ENCODE assay signal across 8 cellular contexts in genomic region chr1:1726088-1726487, GRCh38. TPM values are rescaled to one million over a fixed set of nuclear protein-coding genes. Genes with fewer than 3 reads are reported as not detected.
DNase-seq lines count a peak whose midpoint lies in the region; ATAC-seq and TF ChIP-seq lines count a peak whose summit lies in the region.
"Not testable (repeated sequence)": the region's sequence is repeated elsewhere in the genome, so short reads cannot be mapped to it uniquely, and the experiment has no call there.

No MANE protein-coding gene starts in this region.

- H3K4me2 ChIP-seq in neural progenitor cell = not testable (repeated sequence)

- not testable (repeated sequence) for H3K27me3 ChIP-seq in Caco-2 (replicated peaks; ENCODE audit: control insufficient read depth, insufficient read depth, low read length); neural progenitor cell; suprapubic skin

- not testable (repeated sequence) for TF ChIP-seq POLR2A in suprapubic skin (IDR thresholded peaks at IDR 0.05)

- not testable (repeated sequence) for H3K9me3 ChIP-seq in Caco-2; T-helper 17 cell (ENCODE audit: control insufficient read depth, low read length, poor library complexity, severe bottlenecking); neural progenitor cell (ENCODE audit: low read depth); suprapubic skin

- H3K36me3 Mint-ChIP-seq in Caco-2 (ENCODE audit: insufficient read depth, unreplicated experiment) = peaks cover 22% of the 10 kb centered on the region
- not testable (repeated sequence) for H3K36me3 Mint-ChIP-seq in T-helper 17 cell (ENCODE audit: low read depth); activated CD8-positive, alpha-beta T cell treated with anti-CD3 and anti-CD28 coated beads for 36 hours (ENCODE audit: low read depth); neural progenitor cell
- H3K36me3 Mint-ChIP-seq in activated naive CD4-positive, alpha-beta T cell treated with anti-CD3 and anti-CD28 coated beads, Interleukin-2, amount 10 ng/mL, durations not matched to agents 7 days and 5 days = peaks cover 25% of the 10 kb centered on the region

- not testable (repeated sequence) for TF ChIP-seq EP300 in suprapubic skin (IDR thresholded peaks at IDR 0.05)

- ATAC-seq in T-helper 17 cell; activated CD8-positive, alpha-beta T cell treated with anti-CD3 and anti-CD28 coated beads for 36 hours: not testable (repeated sequence)

- CTCF ChIA-PET in Caco-2 (lab: Charles Lee); activated CD8-positive, alpha-beta T cell treated with anti-CD3 and anti-CD28 coated beads for 36 hours (lab: Charles Lee); activated naive CD4-positive, alpha-beta T cell treated with anti-CD3 and anti-CD28 coated beads, Interleukin-2, amount 10 ng/mL, durations not matched to agents 7 days and 5 days (lab: Charles Lee): not testable (repeated sequence)

- H3K36me3 ChIP-seq in Caco-2 (ENCODE audit: control insufficient read depth, insufficient read depth, low read length); neural progenitor cell: not testable (repeated sequence)
- peaks cover 10% of the 10 kb centered on the region for H3K36me3 ChIP-seq in suprapubic skin

- H3K9ac ChIP-seq in neural progenitor cell = not testable (repeated sequence)

- H3K4me1 Mint-ChIP-seq in Caco-2 (ENCODE audit: low read depth, unreplicated experiment); neural progenitor cell: not testable (repeated sequence)
- peaks cover 19% of the 10 kb centered on the region for H3K4me1 Mint-ChIP-seq in T-helper 17 cell
- H3K4me1 Mint-ChIP-seq in activated CD8-positive, alpha-beta T cell treated with anti-CD3 and anti-CD28 coated beads for 36 hours (ENCODE audit: low read depth) = peaks cover 13% of the 10 kb centered on the region
- peaks cover 31% of the 10 kb centered on the region for H3K4me1 Mint-ChIP-seq in activated naive CD4-positive, alpha-beta T cell treated with anti-CD3 and anti-CD28 coated beads, Interleukin-2, amount 10 ng/mL, durations not matched to agents 7 days and 5 days

- not testable (repeated sequence) for H4K20me1 ChIP-seq in neural progenitor cell (ENCODE audit: low read depth)

- H3K4me3 Mint-ChIP-seq in Caco-2 (ENCODE audit: unreplicated experiment) (peak overlapping the region; percentile 9), T-helper 17 cell (peak overlapping the region; percentile 15), neural progenitor cell (peak overlapping the region; percentile 62)
- H3K4me3 Mint-ChIP-seq in activated CD8-positive, alpha-beta T cell treated with anti-CD3 and anti-CD28 coated beads for 36 hours = peak overlapping the region; percentile 48
- H3K4me3 Mint-ChIP-seq in activated naive CD4-positive, alpha-beta T cell treated with anti-CD3 and anti-CD28 coated beads, Interleukin-2, amount 10 ng/mL, durations not matched to agents 7 days and 5 days = peak overlapping the region; percentile 43

- not testable (repeated sequence) for H3K4me3 ChIP-seq in Caco-2 (ENCODE audit: low read depth, low read length); coronary artery; neural progenitor cell; suprapubic skin

- not testable (repeated sequence) for TF ChIP-seq CTCF in Caco-2 (IDR thresholded peaks at IDR 0.05; ENCODE audit: insufficient read depth in 1 of 2, low read depth in 1 of 2, low read length in 1 of 2, severe bottlenecking in 1 of 2, unreplicated experiment in 1 of 2); activated CD8-positive, alpha-beta T cell treated with anti-CD3 and anti-CD28 coated beads for 36 hours (IDR thresholded peaks at IDR 0.05); coronary artery (IDR thresholded peaks at IDR 0.05); neural progenitor cell (IDR thresholded peaks at IDR 0.05); suprapubic skin (IDR thresholded peaks at IDR 0.05)

- H3K9me3 Mint-ChIP-seq in Caco-2 (ENCODE audit: unreplicated experiment); activated CD8-positive, alpha-beta T cell treated with anti-CD3 and anti-CD28 coated beads for 36 hours; activated naive CD4-positive, alpha-beta T cell treated with anti-CD3 and anti-CD28 coated beads, Interleukin-2, amount 10 ng/mL, durations not matched to agents 7 days and 5 days; neural progenitor cell: not testable (repeated sequence)

- POLR2A ChIA-PET in Caco-2 (lab: Charles Lee); activated CD8-positive, alpha-beta T cell treated with anti-CD3 and anti-CD28 coated beads for 36 hours (lab: Charles Lee): not testable (repeated sequence)

- not testable (repeated sequence) for H3K79me2 ChIP-seq in neural progenitor cell (ENCODE audit: low read depth)

- H3F3A ChIP-seq in neural progenitor cell (ENCODE audit: low read depth) = peaks cover 13% of the 10 kb centered on the region

- not testable (repeated sequence) for H3K4me1 ChIP-seq in Caco-2, neural progenitor cell, suprapubic skin

- H2AFZ ChIP-seq in neural progenitor cell (replicated peaks) = not testable (repeated sequence)

- intact Hi-C loops in Caco-2 (cut with micrococcal nuclease; ENCODE audit: unreplicated experiment) = loop anchor here (5.0 kb wide), 1 partner anchor 59 kb away; no protein-coding TSS in a partner anchor
- intact Hi-C loops in activated CD8-positive, alpha-beta T cell treated with anti-CD3 and anti-CD28 coated beads for 36 hours (cut with micrococcal nuclease) = not testable (repeated sequence)

- H3K27me3 Mint-ChIP-seq in Caco-2 (ENCODE audit: insufficient read depth, unreplicated experiment); T-helper 17 cell; activated CD8-positive, alpha-beta T cell treated with anti-CD3 and anti-CD28 coated beads for 36 hours; activated naive CD4-positive, alpha-beta T cell treated with anti-CD3 and anti-CD28 coated beads, Interleukin-2, amount 10 ng/mL, durations not matched to agents 7 days and 5 days; neural progenitor cell (ENCODE audit: insufficient read depth, low read depth): not testable (repeated sequence)

- not testable (repeated sequence) for BruUV-seq in Caco-2 (replicated peaks; lab: Mats Ljungman, UMichigan)

- not testable (repeated sequence) for H3K27ac ChIP-seq in coronary artery, neural progenitor cell, suprapubic skin

- DNase-seq in Caco-2; T-helper 17 cell; activated CD8-positive, alpha-beta T cell treated with anti-CD3 and anti-CD28 coated beads for 36 hours; activated naive CD4-positive, alpha-beta T cell treated with anti-CD3 and anti-CD28 coated beads, Interleukin-2, amount 10 ng/mL, durations not matched to agents 7 days and 5 days; neural progenitor cell (ENCODE audit: low spot score): not testable (repeated sequence)
- DNase-seq in coronary artery (ENCODE audit: low spot score) = peak; percentile 62
- peak; percentile 22 for DNase-seq in mesenteric fat pad (ENCODE audit: low spot score)
- DNase-seq in suprapubic skin (ENCODE audit: low spot score in 2 of 2) = peak; percentile 32 to 56

- 96% methylated on average over 17 of the region's 17 CpGs for WGBS in suprapubic skin

- H3K27ac Mint-ChIP-seq in Caco-2 (ENCODE audit: unreplicated experiment) (peak overlapping the region; percentile 80), T-helper 17 cell (peak overlapping the region; percentile 87)
- H3K27ac Mint-ChIP-seq in activated CD8-positive, alpha-beta T cell treated with anti-CD3 and anti-CD28 coated beads for 36 hours = peak overlapping the region; percentile 49
- H3K27ac Mint-ChIP-seq in activated naive CD4-positive, alpha-beta T cell treated with anti-CD3 and anti-CD28 coated beads, Interleukin-2, amount 10 ng/mL, durations not matched to agents 7 days and 5 days = peak overlapping the region; percentile 78
- H3K27ac Mint-ChIP-seq in neural progenitor cell = not testable (repeated sequence)

RNA-seq across cellular contexts. Expression of gene CDK11A, which starts 1.9 kb away (rescaled TPM):
- total RNA-seq in Caco-2 (2022) = 49.6 and 53.7 TPM in 2 replicates
- 100 to 1,000 TPM; 218 to 232 TPM for total RNA-seq in T-helper 17 cell
- total RNA-seq in activated CD8-positive, alpha-beta T cell treated with anti-CD3 and anti-CD28 coated beads for 36 hours = 10 to 100 TPM; 64.8 to 70.6 TPM
- total RNA-seq in mesenteric fat pad = 45.5 TPM
- total RNA-seq in neural progenitor cell (ENCODE audit: low replicate concordance) = 6.6 and 16.6 TPM in 2 replicates
- total RNA-seq in suprapubic skin = 100 to 1,000 TPM in 1 of 4 donors, 10 to 100 TPM in 3; 23.6 to 136 (median 53.4) TPM

RNA-seq across cellular contexts. Expression of gene SLC35E2B, which starts 33.5 kb away (rescaled TPM):
- 26.1 and 26.4 TPM in 2 replicates for total RNA-seq in Caco-2 (2022)
- total RNA-seq in T-helper 17 cell = 10 to 100 TPM; 67.5 to 87.3 TPM
- total RNA-seq in activated CD8-positive, alpha-beta T cell treated with anti-CD3 and anti-CD28 coated beads for 36 hours = 10 to 100 TPM; 21.9 to 23.8 TPM
- total RNA-seq in mesenteric fat pad = 27.7 TPM
- 49.4 and 71.6 TPM in 2 replicates for total RNA-seq in neural progenitor cell (ENCODE audit: low replicate concordance)
- 10 to 100 TPM; 34.0 to 59.9 (median 48.8) TPM for total RNA-seq in suprapubic skin

RNA-seq across cellular contexts. Expression of gene NADK, which starts 52.2 kb away (rescaled TPM):
- total RNA-seq in Caco-2 (2022) = 76.7 and 85.8 TPM in 2 replicates
- 10 to 100 TPM; 54.8 to 61.5 TPM for total RNA-seq in T-helper 17 cell
- total RNA-seq in activated CD8-positive, alpha-beta T cell treated with anti-CD3 and anti-CD28 coated beads for 36 hours = 10 to 100 TPM; 57.3 to 65.6 TPM
- total RNA-seq in mesenteric fat pad = 165 TPM
- 37.8 and 56.9 TPM in 2 replicates for total RNA-seq in neural progenitor cell (ENCODE audit: low replicate concordance)
- total RNA-seq in suprapubic skin = 10 to 100 TPM; 55.5 to 78.3 (median 64.1) TPM

Comparison
In these comparisons a context has a peak if more than half of its experiments do, and no peak if none do; other contexts are left out.
1. H3K4me3 Mint-ChIP-seq: peak in every context shown above with its lines; median percentile 62 in neural progenitor cell; 48 in activated CD8-positive, alpha-beta T cell treated with anti-CD3 and anti-CD28 coated beads for 36 hours; 43 in activated naive CD4-positive, alpha-beta T cell treated with anti-CD3 and anti-CD28 coated beads, Interleukin-2, amount 10 ng/mL, durations not matched to agents 7 days and 5 days; 15 in T-helper 17 cell; 9 in Caco-2.